15 cellular contexts compared by ENCODE assay signal in the genomic region with DNA sequence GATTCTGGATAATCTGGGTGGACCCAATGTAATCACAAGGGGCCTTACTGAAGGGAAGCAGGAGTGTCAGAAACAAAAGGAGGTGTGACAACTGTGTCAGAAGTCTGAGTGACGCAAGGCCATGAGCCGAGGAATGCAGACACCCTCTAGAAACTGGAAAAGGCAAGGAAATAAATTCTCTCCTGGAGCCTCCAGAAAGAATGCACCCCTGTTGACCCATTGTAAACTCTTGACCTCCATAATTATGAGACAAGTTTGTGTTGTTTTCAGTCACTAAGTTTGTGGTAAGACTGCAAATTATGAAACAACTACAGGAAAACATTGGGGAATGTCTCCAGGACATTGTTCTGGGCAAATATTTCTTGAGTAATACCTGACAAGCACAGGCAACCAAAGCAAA. TPM values are rescaled to one million over a fixed set of nuclear protein-coding genes. Genes with fewer than 3 reads are reported as not detected.
DNase-seq lines count a peak whose midpoint lies in the region; ATAC-seq and TF ChIP-seq lines count a peak whose summit lies in the region.
"Had no signal": no experiment of that assay in that cellular context is flagged by ENCODE, and none has a peak within 500 bp of the region (broad histone marks: within the 10 kb centered on the region; RNA-seq: fewer than 3 reads in every experiment).

No MANE protein-coding gene starts in this region.

- TF ChIP-seq EP300 in upper lobe of left lung (IDR thresholded peaks at IDR 0.05), result no peak
- no peak for TF ChIP-seq EP300 in tibial nerve (IDR thresholded peaks at IDR 0.05)

- peak; percentile 58 to 84 for ATAC-seq in upper lobe of left lung (ENCODE audit: low FRiP score in 2 of 2)

- WGBS in upper lobe of left lung, 2 donors, result 30 to 55% methylated on average over 2 of the region's 2 CpGs
- 64 to 69% methylated on average over 2 of the region's 2 CpGs for WGBS in tibial nerve, 2 donors

- no peaks in the 10 kb centered on the region for H3K9me3 ChIP-seq in upper lobe of left lung
- no peaks in the 10 kb centered on the region for H3K9me3 ChIP-seq in tibial nerve
- H3K9me3 ChIP-seq: prostate gland had no signal

- H3K4me3 ChIP-seq in choroid plexus epithelial cell (ENCODE audit: low read depth, low read length) (no peak overlapping the region), upper lobe of left lung (no peak overlapping the region), tibial nerve (no peak overlapping the region)
- H3K4me3 ChIP-seq: prostate gland had no signal

- H3K36me3 ChIP-seq in upper lobe of left lung, result no peaks in the 10 kb centered on the region
- peaks cover 0 to 14% (median 0%) of the 10 kb centered on the region in 3 donors for H3K36me3 ChIP-seq in tibial nerve
- H3K36me3 ChIP-seq: prostate gland had no signal

- H3K4me1 ChIP-seq in upper lobe of left lung (peaks cover 0 to 16% (median 11%) of the 10 kb centered on the region in 4 donors), tibial nerve (peaks cover 0 to 14% (median 3%) of the 10 kb centered on the region in 4 donors)
- H3K4me1 ChIP-seq: prostate gland had no signal

- peak overlapping the region in 1 of 4 donors; percentile 54 for H3K27ac ChIP-seq in upper lobe of left lung
- no peak overlapping the region for H3K27ac ChIP-seq in tibial nerve
- H3K27ac ChIP-seq: prostate gland had no signal

- no peak for TF ChIP-seq CTCF in choroid plexus epithelial cell (conservative IDR thresholded peaks at IDR 0.05; ENCODE audit: low read depth, low read length)
- TF ChIP-seq CTCF in upper lobe of left lung (IDR thresholded peaks at IDR 0.05), result no peak
- no peak for TF ChIP-seq CTCF in tibial nerve (IDR thresholded peaks at IDR 0.05)

- DNase-seq in activated effector memory CD4-positive, alpha-beta T cell treated with anti-CD3 and anti-CD28 coated beads, Interleukin-2, amount 50 U/mL, for 16 hours, result peak; percentile 22
- no peak for DNase-seq in activated effector memory CD4-positive, alpha-beta T cell treated with Interleukin-2 at 50 U/mL for 16 hours
- peak; percentile 63 for DNase-seq in choroid plexus epithelial cell (ENCODE audit: low read depth)
- DNase-seq in iris pigment epithelial cell (ENCODE audit: low read depth), result peak; percentile 36
- peak in 1 of 2 donors; percentile 59 for DNase-seq in upper lobe of left lung
- no peak for DNase-seq in NCI-H1694 treated with DMSO at 0.1 percent for 48 hours (lab: John Stamatoyannopoulos, UW)
- DNase-seq in tibial nerve (ENCODE audit: low spot score in 2 of 2), result no peak
- no peak for DNase-seq in NCI-H524 (lab: John Stamatoyannopoulos, UW)
- DNase-seq: activated CD4-positive, alpha-beta memory T cell treated with anti-CD3 and anti-CD28 coated beads, Interleukin-2, amount 10 ng/mL, durations not matched to agents 7 days and 5 days; CD4-positive, alpha-beta memory T cell; effector memory CD4-positive, alpha-beta T cell; HFFc6; NCI-H1417 treated with DMSO at 0.1 percent for 48 hours had no signal

- H3K27me3 ChIP-seq in upper lobe of left lung, result no peaks in the 10 kb centered on the region
- H3K27me3 ChIP-seq in tibial nerve, result no peaks in the 10 kb centered on the region

- no peak for TF ChIP-seq POLR2A in upper lobe of left lung (IDR thresholded peaks at IDR 0.05)
- no peak for TF ChIP-seq POLR2A in tibial nerve (IDR thresholded peaks at IDR 0.05)

RNA-seq across cellular contexts. Expression of gene B3GNT7, which starts 47.3 kb away (rescaled TPM):
- total RNA-seq in upper lobe of left lung (100 to 1,000 TPM in 1 of 6 donors, 10 to 100 TPM in 5; 64.5 to 108 (median 87.2) TPM), tibial nerve (1 to 10 TPM; 2.6 to 3.3 (median 3.0) TPM)
- total RNA-seq: A172; CD4-positive, alpha-beta memory T cell had no signal

Comparison
In these comparisons a context has a peak if more than half of its experiments do, and no peak if none do; other contexts are left out.
1. DNase-seq: peak in activated effector memory CD4-positive, alpha-beta T cell treated with anti-CD3 and anti-CD28 coated beads, Interleukin-2, amount 50 U/mL, for 16 hours (single experiment), choroid plexus epithelial cell (single experiment) and iris pigment epithelial cell (single experiment); none in activated effector memory CD4-positive, alpha-beta T cell treated with Interleukin-2 at 50 U/mL for 16 hours (single experiment), NCI-H1694 treated with DMSO at 0.1 percent for 48 hours (single experiment), tibial nerve (0 of 2) and NCI-H524 (0 of 2).
2. RNA of gene B3GNT7, which starts 47.3 kb away (total RNA-seq): 64.5 to 108 TPM in upper lobe of left lung; 2.6 to 3.3 TPM in tibial nerve; every median in the first group is over 10 times any median in the second.